22 cellular contexts compared by ENCODE assay signal in genomic region chr22:23228503-23228902, GRCh38.
"Had no signal": no experiment of that assay in that cellular context is flagged by ENCODE, and none has a peak within 500 bp of the region (broad histone marks: within the 10 kb centered on the region; RNA-seq: fewer than 3 reads in every experiment).

No MANE protein-coding gene starts in this region.

- H3K9ac ChIP-seq: SK-N-SH had no signal

- H3K9me3 ChIP-seq: prostate gland, testis had no signal

- H3K4me3 Mint-ChIP-seq: activated CD4-positive, alpha-beta memory T cell treated with anti-CD3 and anti-CD28 coated beads, Interleukin-2, amount 10 ng/mL, durations not matched to agents 7 days and 5 days; stimulated activated naive B cell treated with anti-CD40 and anti-IgM and Interleukin-4, amounts not matched to agents 10 μg/mL and 1 μg/mL and 100 μg/mL, for 72 hours; T-helper 2 cell treated with Interferon-gamma antibody and Interleukin-4, amounts not matched to agents 5 μg/mL and 100 μg/mL, for 36 hours had no signal

- H3K4me3 ChIP-seq: heart right ventricle, prostate gland, testis, upper lobe of left lung had no signal

- H3K27ac Mint-ChIP-seq: stimulated activated naive B cell treated with anti-CD40 and anti-IgM and Interleukin-4, amounts not matched to agents 10 μg/mL and 1 μg/mL and 100 μg/mL, for 72 hours; T-helper 2 cell treated with Interferon-gamma antibody and Interleukin-4, amounts not matched to agents 5 μg/mL and 100 μg/mL, for 36 hours had no signal

- ATAC-seq: heart right ventricle; left colon; stimulated activated naive B cell treated with anti-CD40 and anti-IgM and Interleukin-4, amounts not matched to agents 10 μg/mL and 1 μg/mL and 100 μg/mL, for 72 hours had no signal

- H3K36me3 ChIP-seq: brain microvascular endothelial cell, heart right ventricle, prostate gland, upper lobe of left lung had no signal

- H3K27me3 Mint-ChIP-seq: activated CD4-positive, alpha-beta memory T cell treated with anti-CD3 and anti-CD28 coated beads, Interleukin-2, amount 10 ng/mL, durations not matched to agents 7 days and 5 days; stimulated activated naive B cell treated with anti-CD40 and anti-IgM and Interleukin-4, amounts not matched to agents 10 μg/mL and 1 μg/mL and 100 μg/mL, for 72 hours had no signal

- H3K27me3 ChIP-seq: heart right ventricle, testis, upper lobe of left lung had no signal

- DNase-seq: activated CD4-positive, alpha-beta memory T cell treated with anti-CD3 and anti-CD28 coated beads, Interleukin-2, amount 10 ng/mL, durations not matched to agents 7 days and 5 days; activated CD4-positive, alpha-beta T cell treated with anti-CD3 and anti-CD28 coated beads for 4 hours; activated T-cell treated with anti-CD3 and anti-CD28 coated beads for 4 hours; anterior cingulate cortex; brain microvascular endothelial cell; caudate nucleus; dermis blood vessel endothelial cell; effector CD8-positive, alpha-beta T cell; erythroblast; foreskin fibroblast; heart right ventricle; left colon; mesenchymal stem cell; SK-N-SH; stimulated activated CD4-positive, alpha-beta T cell treated with anti-CD3 and anti-CD28 coated beads, Interleukin-2, amount 100 ng/mL, for 48 hours; stimulated activated CD8-positive, alpha-beta memory T cell treated with anti-CD3 and anti-CD28 coated beads, Interleukin-4, amount 100 ng/mL, for 48 hours; stimulated activated naive B cell treated with anti-CD40 and anti-IgM and Interleukin-4, amounts not matched to agents 10 μg/mL and 1 μg/mL and 100 μg/mL, for 72 hours; testis; upper lobe of left lung; WERI-Rb-1 had no signal

- H3K4me2 ChIP-seq: SK-N-SH had no signal

- H3K27ac ChIP-seq: prostate gland, testis, WERI-Rb-1 had no signal
